13 cellular contexts compared by ENCODE assay signal in genomic region chr22:27317156-27317555, GRCh38.
DNase-seq lines count a peak whose midpoint lies in the region; ATAC-seq, FAIRE-seq and TF ChIP-seq lines count a peak whose summit lies in the region.
"Had no signal": no experiment of that assay in that cellular context is flagged by ENCODE, and none has a peak within 500 bp of the region (broad histone marks: within the 10 kb centered on the region; RNA-seq: fewer than 3 reads in every experiment).

No MANE protein-coding gene starts in this region.

- peak overlapping the region; percentile 76 to 94 (median 88) for H3K4me2 ChIP-seq in BLaER1 treated with 17β-estradiol and CSF1 and Interleukin-3, amounts not matched to agents 10 nM and 100 nM

- H3K9me3 ChIP-seq in BLaER1 treated with 17β-estradiol and CSF1 and Interleukin-3, amounts not matched to agents 10 nM and 100 nM (replicated peaks in 1 of 11): peaks cover 10 to 22% (median 12%) of the 10 kb centered on the region in 11 experiments; a peak in 17 of 22 replicates
- H3K9me3 ChIP-seq in kidney (ENCODE audit: control insufficient read depth in 1 of 2, low read length in 2 of 2): no peaks in the 10 kb centered on the region

- peak overlapping the region in 10 of 11 experiments; percentile 57 to 86 (median 78); a peak in 21 of 22 replicates for H3K27ac ChIP-seq in BLaER1 treated with 17β-estradiol and CSF1 and Interleukin-3, amounts not matched to agents 10 nM and 100 nM
- no peak overlapping the region for H3K27ac ChIP-seq in brain microvascular endothelial cell
- no peak overlapping the region for H3K27ac ChIP-seq in kidney (ENCODE audit: low read depth in 2 of 2, low read length in 2 of 2)

- peaks cover 35 to 48% (median 40%) of the 10 kb centered on the region in 10 experiments for H3K4me1 ChIP-seq in BLaER1 treated with 17β-estradiol and CSF1 and Interleukin-3, amounts not matched to agents 10 nM and 100 nM
- H3K4me1 ChIP-seq in kidney (ENCODE audit: control insufficient read depth in 1 of 2, insufficient read depth in 1 of 2, low read depth in 1 of 2, low read length in 2 of 2): peaks cover 6 to 21% of the 10 kb centered on the region in 2 donors

- H3K9me3 Mint-ChIP-seq in nephron: peaks cover 11% of the 10 kb centered on the region
- peaks cover 4% of the 10 kb centered on the region for H3K9me3 Mint-ChIP-seq in activated naive CD8-positive, alpha-beta T cell treated with anti-CD3 and anti-CD28 coated beads, Interleukin-2, amount 50 U/mL, for 24 hours

- TF ChIP-seq CTCF in brain microvascular endothelial cell (IDR thresholded peaks at IDR 0.05; ENCODE audit: low read depth, low read length, missing control alignments) (peak; percentile 48), nephron (IDR thresholded peaks at IDR 0.05; ENCODE audit: unreplicated experiment in 3 of 3) (peak in 1 of 3 experiments; percentile 5), kidney (IDR thresholded peaks at IDR 0.05; ENCODE audit: borderline replicate concordance, extremely low read depth, insufficient read depth) (no peak)

- no peak for FAIRE-seq in kidney (lab: Jason Lieb, UNC)

- in situ Hi-C loops in brain microvascular endothelial cell (cut with HindIII; ENCODE audit: low pct_ligation_motif_present, low sequenced_read_pairs): no loop called here

- H3K27ac Mint-ChIP-seq in nephron: peak overlapping the region; percentile 88 to 92 (median 92)
- no peak overlapping the region for H3K27ac Mint-ChIP-seq in activated naive CD8-positive, alpha-beta T cell treated with anti-CD3 and anti-CD28 coated beads, Interleukin-2, amount 50 U/mL, for 24 hours

- peak overlapping the region in 10 of 11 experiments; percentile 9 to 70 (median 61); a peak in 17 of 22 replicates for H3K9ac ChIP-seq in BLaER1 treated with 17β-estradiol and CSF1 and Interleukin-3, amounts not matched to agents 10 nM and 100 nM
- no peak overlapping the region for H3K9ac ChIP-seq in kidney (ENCODE audit: low read length in 2 of 2)

- peaks cover 3% of the 10 kb centered on the region for H3K36me3 Mint-ChIP-seq in nephron (ENCODE audit: low read depth)
- H3K36me3 Mint-ChIP-seq in activated naive CD8-positive, alpha-beta T cell treated with anti-CD3 and anti-CD28 coated beads, Interleukin-2, amount 50 U/mL, for 24 hours (ENCODE audit: low read depth): no peaks in the 10 kb centered on the region

- H3K4me1 Mint-ChIP-seq in nephron: peaks cover 39% of the 10 kb centered on the region
- H3K4me1 Mint-ChIP-seq in activated naive CD8-positive, alpha-beta T cell treated with anti-CD3 and anti-CD28 coated beads, Interleukin-2, amount 50 U/mL, for 24 hours: no peaks in the 10 kb centered on the region
- H3K4me1 Mint-ChIP-seq: stimulated activated naive CD8-positive, alpha-beta T cell treated with anti-CD3 and anti-CD28 coated beads, Interleukin-15, amount 100 ng/mL, for 72 hours had no signal

- H3K27me3 ChIP-seq in BLaER1 treated with 17β-estradiol and CSF1 and Interleukin-3, amounts not matched to agents 10 nM and 100 nM: no peaks in the 10 kb centered on the region
- no peaks in the 10 kb centered on the region for H3K27me3 ChIP-seq in brain microvascular endothelial cell (replicated peaks)

- peak overlapping the region in 5 of 10 experiments; percentile 19 to 60 (median 40); a peak in 6 of 20 replicates for H3K4me3 ChIP-seq in BLaER1 treated with 17β-estradiol and CSF1 and Interleukin-3, amounts not matched to agents 10 nM and 100 nM
- no peak overlapping the region for H3K4me3 ChIP-seq in brain microvascular endothelial cell (ENCODE audit: low read depth, low read length)
- H3K4me3 ChIP-seq in kidney (ENCODE audit: low read length in 2 of 2): no peak overlapping the region

- no peak overlapping the region for H3K4me3 Mint-ChIP-seq in nephron
- H3K4me3 Mint-ChIP-seq in activated naive CD8-positive, alpha-beta T cell treated with anti-CD3 and anti-CD28 coated beads, Interleukin-2, amount 50 U/mL, for 24 hours: no peak overlapping the region
- H3K4me3 Mint-ChIP-seq: stimulated activated naive CD8-positive, alpha-beta T cell treated with anti-CD3 and anti-CD28 coated beads, Interleukin-15, amount 100 ng/mL, for 72 hours had no signal

- H4K20me1 ChIP-seq in BLaER1 treated with 17β-estradiol and CSF1 and Interleukin-3, amounts not matched to agents 10 nM and 100 nM: no peaks in the 10 kb centered on the region

- H3K36me3 ChIP-seq in BLaER1 treated with 17β-estradiol and CSF1 and Interleukin-3, amounts not matched to agents 10 nM and 100 nM: no peaks in the 10 kb centered on the region
- H3K36me3 ChIP-seq in brain microvascular endothelial cell (replicated peaks) (no peaks in the 10 kb centered on the region), kidney (ENCODE audit: control insufficient read depth in 1 of 2, insufficient read depth in 2 of 2, low read length in 2 of 2) (no peaks in the 10 kb centered on the region)

- intact Hi-C loops in kidney (cut with DNase I): no loop called here

- DNase-seq in M059J (ENCODE audit: low read depth) (peak; percentile 83), brain microvascular endothelial cell (no peak), kidney (no peak)
- DNase-seq in activated naive CD8-positive, alpha-beta T cell treated with anti-CD3 and anti-CD28 coated beads, Interleukin-2, amount 50 U/mL, for 24 hours: no peak
- DNase-seq in effector CD4-positive, alpha-beta T cell: no peak
- DNase-seq: cortex of kidney; NCI-H1436; NCI-H526 treated with DMSO at 0.1 percent for 48 hours; retina; stimulated activated naive CD8-positive, alpha-beta T cell treated with anti-CD3 and anti-CD28 coated beads, Interleukin-15, amount 100 ng/mL, for 72 hours had no signal

- no peak for ATAC-seq in GM19023 (IDR thresholded peaks at IDR 0.05; ENCODE audit: unreplicated experiment)
- no peak for ATAC-seq in activated naive CD8-positive, alpha-beta T cell treated with anti-CD3 and anti-CD28 coated beads, Interleukin-2, amount 50 U/mL, for 24 hours
- ATAC-seq: stimulated activated naive CD8-positive, alpha-beta T cell treated with anti-CD3 and anti-CD28 coated beads, Interleukin-15, amount 100 ng/mL, for 72 hours had no signal

- H3K27me3 Mint-ChIP-seq in nephron (ENCODE audit: low read depth): peaks cover 14% of the 10 kb centered on the region
- H3K27me3 Mint-ChIP-seq in activated naive CD8-positive, alpha-beta T cell treated with anti-CD3 and anti-CD28 coated beads, Interleukin-2, amount 50 U/mL, for 24 hours: peaks cover 28% of the 10 kb centered on the region

Comparison
In these comparisons a context has a peak if more than half of its experiments do, and no peak if none do; other contexts are left out.
1. H3K27ac ChIP-seq: peak in BLaER1 treated with 17β-estradiol and CSF1 and Interleukin-3, amounts not matched to agents 10 nM and 100 nM (10 of 11); none in brain microvascular endothelial cell (single experiment) and kidney (0 of 2).
2. H3K9ac ChIP-seq: peak in BLaER1 treated with 17β-estradiol and CSF1 and Interleukin-3, amounts not matched to agents 10 nM and 100 nM (10 of 11); none in kidney (0 of 2).